In the genomic region with DNA sequence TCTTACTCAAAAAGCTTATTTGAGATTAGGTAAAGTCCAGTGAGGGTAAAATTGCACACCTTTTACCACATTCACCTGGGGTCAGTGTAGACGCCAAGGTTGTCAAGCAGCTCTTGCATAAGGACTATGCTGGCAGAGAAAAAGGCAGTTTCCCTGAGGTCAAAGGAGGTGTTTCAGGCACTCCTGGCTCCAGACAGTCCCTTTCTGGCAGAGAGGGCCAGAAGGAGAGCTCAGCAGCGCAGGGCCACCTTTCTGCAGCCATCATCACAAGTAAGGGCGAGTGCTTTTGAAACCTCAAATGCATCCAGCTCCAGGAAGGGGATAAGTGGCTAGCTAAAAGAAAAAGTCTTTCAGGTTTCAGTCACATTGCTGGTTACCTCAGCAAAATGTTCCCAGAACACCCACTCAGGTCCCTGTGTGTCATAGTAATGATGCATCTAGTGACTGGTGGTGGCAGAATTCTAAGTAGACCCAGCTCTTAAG, we compare ENCODE assay signal across 15 cellular contexts. TPM values are rescaled to one million over a fixed set of nuclear protein-coding genes. Genes with fewer than 3 reads are reported as not detected.
DNase-seq lines count a peak whose midpoint lies in the region; ATAC-seq and TF ChIP-seq lines count a peak whose summit lies in the region.
"Had no signal": no experiment of that assay in that cellular context is flagged by ENCODE, and none has a peak within 500 bp of the region (broad histone marks: within the 10 kb centered on the region; RNA-seq: fewer than 3 reads in every experiment).

No MANE protein-coding gene starts in this region.

- POLR2A ChIA-PET in activated CD8-positive, alpha-beta T cell treated with anti-CD3 and anti-CD28 coated beads, Interleukin-2, amount 10 ng/mL, durations not matched to agents 7 days and 5 days (lab: Charles Lee), result interaction anchor here (0.8 to 1.7 kb wide), 5 partner anchors 17 to 151 kb away, joined by 3 to 4 read pairs (median 3); a partner anchor contains a TSS
- POLR2A ChIA-PET in SK-N-SH (lab: Yijun Ruan, JAX), result no interaction called here
- POLR2A ChIA-PET in PC-9 (lab: Charles Lee; ENCODE audit: unreplicated experiment), result no interaction called here

- BruUV-seq in PC-9 (replicated peaks; lab: Mats Ljungman, UMichigan), result no TSS peak

- H3K4me2 ChIP-seq in SK-N-SH, result no peak overlapping the region
- no peak overlapping the region for H3K4me2 ChIP-seq in PC-9
- H3K4me2 ChIP-seq: KMS-11 had no signal

- H3K27ac ChIP-seq in SK-N-SH (ENCODE audit: low read depth in 2 of 2, low read length in 1 of 2) (no peak overlapping the region), PC-9 (no peak overlapping the region)
- H3K27ac ChIP-seq: KMS-11 had no signal

- H2AFZ ChIP-seq in SK-N-SH (ENCODE audit: low read depth), result no peak overlapping the region
- H2AFZ ChIP-seq in PC-9, result no peak overlapping the region

- no peaks in the 10 kb centered on the region for H3K27me3 Mint-ChIP-seq in activated CD8-positive, alpha-beta T cell treated with anti-CD3 and anti-CD28 coated beads, Interleukin-2, amount 10 ng/mL, durations not matched to agents 7 days and 5 days (ENCODE audit: low read depth)
- H3K27me3 Mint-ChIP-seq in glutamatergic neuron (ENCODE audit: unreplicated experiment), result peaks cover 4% of the 10 kb centered on the region

- no peak overlapping the region for H3K9ac ChIP-seq in SK-N-SH
- H3K9ac ChIP-seq: KMS-11 had no signal

- peaks cover 62% of the 10 kb centered on the region for H3K36me3 Mint-ChIP-seq in activated CD8-positive, alpha-beta T cell treated with anti-CD3 and anti-CD28 coated beads, Interleukin-2, amount 10 ng/mL, durations not matched to agents 7 days and 5 days (ENCODE audit: low read depth)
- peaks cover 11% of the 10 kb centered on the region for H3K36me3 Mint-ChIP-seq in glutamatergic neuron (ENCODE audit: unreplicated experiment)

- H3K36me3 ChIP-seq in SK-N-SH (replicated peaks in 1 of 2; ENCODE audit: control insufficient read depth in 1 of 2, insufficient read depth in 2 of 2, low read length in 1 of 2) (peaks cover 54 to 73% of the 10 kb centered on the region in 2 experiments), PC-9 (ENCODE audit: low read depth) (peaks cover 9% of the 10 kb centered on the region)

- no peak overlapping the region for H3K4me3 Mint-ChIP-seq in activated CD8-positive, alpha-beta T cell treated with anti-CD3 and anti-CD28 coated beads, Interleukin-2, amount 10 ng/mL, durations not matched to agents 7 days and 5 days
- H3K4me3 Mint-ChIP-seq in glutamatergic neuron (ENCODE audit: unreplicated experiment), result no peak overlapping the region

- peak; percentile 44 for DNase-seq in stimulated activated naive CD4-positive, alpha-beta T cell treated with Interleukin-2 at 50 U/mL for 16 hours (lab: John Stamatoyannopoulos, UW)
- no peak for DNase-seq in stimulated activated naive CD4-positive, alpha-beta T cell (lab: John Stamatoyannopoulos, UW)
- peak; percentile 44 for DNase-seq in activated CD8-positive, alpha-beta T cell treated with anti-CD3 and anti-CD28 coated beads, Interleukin-2, amount 10 ng/mL, durations not matched to agents 7 days and 5 days
- DNase-seq in glutamatergic neuron, result no peak
- DNase-seq in SK-N-SH, result no peak
- no peak for DNase-seq in PC-9
- DNase-seq in NCI-H2029 treated with DMSO at 0.1 percent for 48 hours (lab: John Stamatoyannopoulos, UW), result no peak
- DNase-seq: anterior cingulate cortex, mesenchymal stem cell, NCI-H2171 treated with DMSO at 0.1 percent for 48 hours had no signal

- H3K27me3 ChIP-seq in SK-N-SH (ENCODE audit: insufficient read depth) (no peaks in the 10 kb centered on the region), PC-9 (ENCODE audit: insufficient read depth, low read depth) (no peaks in the 10 kb centered on the region)

- H3F3A ChIP-seq in SK-N-SH (replicated peaks; ENCODE audit: insufficient read depth) (no peaks in the 10 kb centered on the region), PC-9 (ENCODE audit: insufficient read depth, low read depth) (peaks cover 7% of the 10 kb centered on the region; the same call in 1 of the 2 replicates)

- H3K9me3 ChIP-seq in SK-N-SH, result no peaks in the 10 kb centered on the region
- H3K9me3 ChIP-seq in PC-9 (ENCODE audit: insufficient read depth, low read depth), result no peaks in the 10 kb centered on the region

- H4K20me1 ChIP-seq in SK-N-SH (ENCODE audit: insufficient read depth) (no peaks in the 10 kb centered on the region), PC-9 (ENCODE audit: insufficient read depth) (no peaks in the 10 kb centered on the region)

- 92% methylated on average over 3 of the region's 3 CpGs for WGBS in SK-N-SH (ENCODE audit: low lambda C conversion rate)

- H3K27ac Mint-ChIP-seq in activated CD8-positive, alpha-beta T cell treated with anti-CD3 and anti-CD28 coated beads, Interleukin-2, amount 10 ng/mL, durations not matched to agents 7 days and 5 days, result peak overlapping the region; percentile 91
- no peak overlapping the region for H3K27ac Mint-ChIP-seq in glutamatergic neuron (ENCODE audit: unreplicated experiment)

- H3K4me1 ChIP-seq in SK-N-SH (ENCODE audit: control insufficient read depth in 1 of 2, insufficient read depth in 2 of 2, low read depth in 1 of 2, low read length in 1 of 2) (no peaks in the 10 kb centered on the region), PC-9 (replicated peaks; ENCODE audit: insufficient read depth) (no peaks in the 10 kb centered on the region)

- no peak for TF ChIP-seq RAD21 in SK-N-SH (IDR thresholded peaks at IDR 0.05; ENCODE audit: low read length)

- H3K9me2 ChIP-seq in SK-N-SH, result no peaks in the 10 kb centered on the region
- no peaks in the 10 kb centered on the region for H3K9me2 ChIP-seq in PC-9 (ENCODE audit: insufficient read depth)

- H3K4me3 ChIP-seq in SK-N-SH (ENCODE audit: low read depth in 2 of 2, low read length in 1 of 2), result no peak overlapping the region
- H3K4me3 ChIP-seq in PC-9, result no peak overlapping the region

- CTCF ChIA-PET in activated CD8-positive, alpha-beta T cell treated with anti-CD3 and anti-CD28 coated beads, Interleukin-2, amount 10 ng/mL, durations not matched to agents 7 days and 5 days (lab: Charles Lee), result interaction anchor here (1.0 to 2.3 kb wide), 11 partner anchors 12 to 179 kb away, joined by 3 to 7 read pairs (median 4); no protein-coding TSS in a partner anchor
- CTCF ChIA-PET in SK-N-SH (lab: Yijun Ruan, JAX), result interaction anchor here (1.0 to 1.5 kb wide), 2 partner anchors 9 to 24 kb away, joined by 3 to 6 read pairs; no protein-coding TSS in a partner anchor
- CTCF ChIA-PET in PC-9 (lab: Charles Lee), result no interaction called here

- H3K9me3 Mint-ChIP-seq in activated CD8-positive, alpha-beta T cell treated with anti-CD3 and anti-CD28 coated beads, Interleukin-2, amount 10 ng/mL, durations not matched to agents 7 days and 5 days (ENCODE audit: insufficient read depth), result no peaks in the 10 kb centered on the region
- H3K9me3 Mint-ChIP-seq in glutamatergic neuron (ENCODE audit: unreplicated experiment), result peaks cover 5% of the 10 kb centered on the region

- peak; percentile 47 for ATAC-seq in HG02759 (IDR thresholded peaks at IDR 0.05; ENCODE audit: unreplicated experiment)
- ATAC-seq in activated CD8-positive, alpha-beta T cell treated with anti-CD3 and anti-CD28 coated beads, Interleukin-2, amount 10 ng/mL, durations not matched to agents 7 days and 5 days, result peak; percentile 27

- no peak for TF ChIP-seq EP300 in SK-N-SH (IDR thresholded peaks at IDR 0.05; ENCODE audit: borderline replicate concordance in 1 of 2, low read depth in 1 of 2, low read length in 1 of 2)

- H3K79me2 ChIP-seq in SK-N-SH (ENCODE audit: insufficient read depth) (no peaks in the 10 kb centered on the region), PC-9 (ENCODE audit: low read depth) (no peaks in the 10 kb centered on the region)

- no peak for TF ChIP-seq CTCF in glutamatergic neuron (IDR thresholded peaks at IDR 0.05; ENCODE audit: partially characterized antibody, unreplicated experiment)
- TF ChIP-seq CTCF in SK-N-SH (IDR thresholded peaks at IDR 0.05), result no peak
- no peak for TF ChIP-seq CTCF in PC-9 (conservative IDR thresholded peaks at IDR 0.05)

- peaks cover 71% of the 10 kb centered on the region for H3K4me1 Mint-ChIP-seq in activated CD8-positive, alpha-beta T cell treated with anti-CD3 and anti-CD28 coated beads, Interleukin-2, amount 10 ng/mL, durations not matched to agents 7 days and 5 days (ENCODE audit: low read depth)
- no peaks in the 10 kb centered on the region for H3K4me1 Mint-ChIP-seq in glutamatergic neuron (ENCODE audit: low read depth, unreplicated experiment)

- intact Hi-C loops in PC-9 (cut with micrococcal nuclease; ENCODE audit: unreplicated experiment), result no loop called here

TF ChIP-seq in SK-N-SH, 30 proteins besides CTCF, POLR2A, EP300 and RAD21 (continues in another document):
- TF ChIP-seq FOSL2 (IDR thresholded peaks at IDR 0.05; ENCODE audit: borderline replicate concordance, low read depth) (no peak), NFIC (IDR thresholded peaks at IDR 0.05; ENCODE audit: borderline replicate concordance) (no peak), MEF2A (IDR thresholded peaks at IDR 0.05; ENCODE audit: borderline replicate concordance, low read depth) (no peak)

RNA-seq across cellular contexts. Expression of a gene that starts 16.7 kb away (rescaled TPM):
- total RNA-seq in activated CD8-positive, alpha-beta T cell treated with anti-CD3 and anti-CD28 coated beads, Interleukin-2, amount 10 ng/mL, durations not matched to agents 7 days and 5 days, result 1 to 10 TPM; 1.4 to 1.6 TPM
- total RNA-seq in glutamatergic neuron (ENCODE audit: unreplicated experiment) (not detected), PC-9 (2021) (not detected in 2 replicates)
- polyA plus RNA-seq in SK-N-SH (2012; rRNA removed), result 0.05 and 0.08 TPM in 2 replicates
- polyA plus RNA-seq in SK-N-SH (2012; cell fraction: cytosol; rRNA removed), result not detected in 2 replicates
- 0.47 and 0.73 TPM in 2 replicates for polyA plus RNA-seq in SK-N-SH (2012; cell fraction: nucleus; rRNA removed)
- total RNA-seq: Daoy, dermis microvascular lymphatic vessel endothelial cell had no signal

RNA-seq across cellular contexts. Expression of a gene that starts 32.5 kb away (rescaled TPM):
- not detected for total RNA-seq in activated CD8-positive, alpha-beta T cell treated with anti-CD3 and anti-CD28 coated beads, Interleukin-2, amount 10 ng/mL, durations not matched to agents 7 days and 5 days
- total RNA-seq in glutamatergic neuron (ENCODE audit: unreplicated experiment) (not detected), PC-9 (2021) (not detected in 2 replicates)
- not detected in 2 replicates for polyA plus RNA-seq in SK-N-SH (2012; rRNA removed)
- not detected in 2 replicates for polyA plus RNA-seq in SK-N-SH (2012; cell fraction: cytosol; rRNA removed)
- not detected in 2 replicates for polyA plus RNA-seq in SK-N-SH (2012; cell fraction: nucleus; rRNA removed)
- total RNA-seq: Daoy, dermis microvascular lymphatic vessel endothelial cell, omental fat pad had no signal

Comparison
In these comparisons a context has a peak if more than half of its experiments do, and no peak if none do; other contexts are left out.
1. DNase-seq: peak in stimulated activated naive CD4-positive, alpha-beta T cell treated with Interleukin-2 at 50 U/mL for 16 hours (single experiment) and activated CD8-positive, alpha-beta T cell treated with anti-CD3 and anti-CD28 coated beads, Interleukin-2, amount 10 ng/mL, durations not matched to agents 7 days and 5 days (single experiment); none in stimulated activated naive CD4-positive, alpha-beta T cell (0 of 6), glutamatergic neuron (single experiment), SK-N-SH (single experiment), PC-9 (0 of 2) and NCI-H2029 treated with DMSO at 0.1 percent for 48 hours (single experiment).